Comparison of ENCODE assay signal across 10 cellular contexts in the genomic region with DNA sequence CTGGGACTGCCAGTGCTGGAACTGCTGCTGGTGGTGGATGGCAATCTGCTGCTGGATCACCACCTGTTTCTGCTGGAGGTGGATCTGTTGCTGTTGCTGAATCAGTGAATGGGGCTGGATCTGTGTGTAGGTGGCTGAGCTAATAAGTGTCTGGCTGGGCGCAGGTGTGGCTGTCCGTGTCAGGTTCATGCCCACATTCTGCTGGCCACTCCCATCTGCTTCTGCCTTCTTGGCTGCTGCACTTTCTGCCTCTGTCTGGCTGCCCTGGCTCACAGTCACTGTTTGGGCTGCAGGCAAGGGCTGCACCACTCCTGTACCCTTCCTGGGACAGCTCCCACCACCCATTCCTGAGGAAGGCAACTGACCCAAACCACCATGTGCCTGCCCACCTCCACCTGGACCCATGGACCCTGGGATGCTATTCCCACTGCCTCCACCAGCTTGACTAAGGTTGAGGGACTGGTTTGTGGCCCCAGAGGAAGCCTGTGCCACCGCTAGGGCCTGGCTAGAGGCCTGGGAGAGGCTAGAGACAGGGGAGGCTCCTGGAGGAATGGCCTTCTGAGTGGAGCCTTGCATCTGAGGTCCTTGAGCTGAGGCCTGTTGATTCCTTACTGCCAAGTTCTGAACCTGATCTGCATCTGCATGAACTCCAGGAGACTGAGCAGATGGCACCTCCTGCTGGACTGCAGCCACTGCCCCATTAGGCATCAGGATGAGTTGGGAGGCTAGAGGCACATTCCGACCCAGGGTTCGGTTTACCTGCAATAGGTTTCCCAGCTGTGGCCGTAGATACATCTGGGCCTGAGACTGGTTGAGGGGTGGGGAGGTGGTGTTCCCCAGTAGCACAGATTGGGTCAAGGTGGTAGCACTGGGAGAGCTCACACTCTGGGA. TPM values are rescaled to one million over a fixed set of nuclear protein-coding genes. Genes with fewer than 3 reads are reported as not detected.
"Had no signal": no experiment of that assay in that cellular context is flagged by ENCODE, and none has a peak within 500 bp of the region (broad histone marks: within the 10 kb centered on the region; RNA-seq: fewer than 3 reads in every experiment).

No MANE protein-coding gene starts in this region.

RNA-seq across cellular contexts. Expression of gene OR6C76, which starts 12.3 kb away (rescaled TPM):
- total RNA-seq: activated CD4-positive, alpha-beta memory T cell treated with anti-CD3 and anti-CD28 coated beads for 36 hours; activated CD4-positive, alpha-beta T cell treated with anti-CD3 and anti-CD28 coated beads, Interleukin-2, amount 10 ng/mL, durations not matched to agents 7 days and 5 days; activated naive CD4-positive, alpha-beta T cell treated with anti-CD3 and anti-CD28 coated beads, Interleukin-2, amount 50 U/mL, for 72 hours; activated T-cell treated with anti-CD3 and anti-CD28 coated beads, Interleukin-2, amount 50 U/mL, for 4 hours; ascending aorta; body of pancreas; LHCN-M2; M059J; PC-3; T-helper 17 cell had no signal

RNA-seq across cellular contexts. Expression of gene OR6C65, which starts 13.4 kb away (rescaled TPM):
- total RNA-seq: activated CD4-positive, alpha-beta memory T cell treated with anti-CD3 and anti-CD28 coated beads for 36 hours; activated CD4-positive, alpha-beta T cell treated with anti-CD3 and anti-CD28 coated beads, Interleukin-2, amount 10 ng/mL, durations not matched to agents 7 days and 5 days; activated naive CD4-positive, alpha-beta T cell treated with anti-CD3 and anti-CD28 coated beads, Interleukin-2, amount 50 U/mL, for 72 hours; activated T-cell treated with anti-CD3 and anti-CD28 coated beads, Interleukin-2, amount 50 U/mL, for 4 hours; ascending aorta; body of pancreas; LHCN-M2; M059J; PC-3; T-helper 17 cell had no signal

RNA-seq across cellular contexts. Expression of gene OR6C2, which starts 30.1 kb away (rescaled TPM):
- total RNA-seq: activated CD4-positive, alpha-beta memory T cell treated with anti-CD3 and anti-CD28 coated beads for 36 hours; activated CD4-positive, alpha-beta T cell treated with anti-CD3 and anti-CD28 coated beads, Interleukin-2, amount 10 ng/mL, durations not matched to agents 7 days and 5 days; activated naive CD4-positive, alpha-beta T cell treated with anti-CD3 and anti-CD28 coated beads, Interleukin-2, amount 50 U/mL, for 72 hours; activated T-cell treated with anti-CD3 and anti-CD28 coated beads, Interleukin-2, amount 50 U/mL, for 4 hours; ascending aorta; body of pancreas; LHCN-M2; M059J; PC-3; T-helper 17 cell had no signal

RNA-seq across cellular contexts. Expression of gene OR6C75, which starts 51.0 kb away (rescaled TPM):
- total RNA-seq: activated CD4-positive, alpha-beta memory T cell treated with anti-CD3 and anti-CD28 coated beads for 36 hours; activated CD4-positive, alpha-beta T cell treated with anti-CD3 and anti-CD28 coated beads, Interleukin-2, amount 10 ng/mL, durations not matched to agents 7 days and 5 days; activated naive CD4-positive, alpha-beta T cell treated with anti-CD3 and anti-CD28 coated beads, Interleukin-2, amount 50 U/mL, for 72 hours; activated T-cell treated with anti-CD3 and anti-CD28 coated beads, Interleukin-2, amount 50 U/mL, for 4 hours; ascending aorta; body of pancreas; LHCN-M2; M059J; PC-3; T-helper 17 cell had no signal

RNA-seq across cellular contexts. Expression of gene OR6C70, which starts 56.2 kb away (rescaled TPM):
- total RNA-seq: activated CD4-positive, alpha-beta memory T cell treated with anti-CD3 and anti-CD28 coated beads for 36 hours; activated CD4-positive, alpha-beta T cell treated with anti-CD3 and anti-CD28 coated beads, Interleukin-2, amount 10 ng/mL, durations not matched to agents 7 days and 5 days; activated naive CD4-positive, alpha-beta T cell treated with anti-CD3 and anti-CD28 coated beads, Interleukin-2, amount 50 U/mL, for 72 hours; activated T-cell treated with anti-CD3 and anti-CD28 coated beads, Interleukin-2, amount 50 U/mL, for 4 hours; ascending aorta; body of pancreas; LHCN-M2; M059J; PC-3 had no signal
